Comparison of ENCODE assay signal across 18 cellular contexts in the genomic region with DNA sequence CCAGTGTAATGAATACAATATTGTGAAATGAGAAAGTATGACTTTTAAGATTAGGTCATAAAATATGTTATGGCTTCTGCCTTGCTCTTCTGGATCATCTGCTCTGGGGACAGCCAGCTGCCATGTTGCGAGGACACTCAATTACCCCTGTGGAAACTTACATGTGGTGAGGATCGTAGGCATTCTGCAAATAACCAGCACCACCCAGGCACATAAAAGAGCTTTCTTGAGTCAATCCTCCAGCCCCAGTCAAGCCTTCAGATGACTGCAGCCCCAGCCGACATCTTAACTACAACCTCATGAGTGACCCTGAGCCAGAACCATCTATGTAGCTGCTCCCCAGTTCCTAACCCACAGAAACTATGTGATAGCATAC. TPM values are rescaled to one million over a fixed set of nuclear protein-coding genes. Genes with fewer than 3 reads are reported as not detected.
DNase-seq lines count a peak whose midpoint lies in the region; ATAC-seq and TF ChIP-seq lines count a peak whose summit lies in the region.
"Had no signal": no experiment of that assay in that cellular context is flagged by ENCODE, and none has a peak within 500 bp of the region (broad histone marks: within the 10 kb centered on the region; RNA-seq: fewer than 3 reads in every experiment).

No MANE protein-coding gene starts in this region.

- CTCF ChIA-PET in MCF 10A (lab: Yijun Ruan, JAX): interaction anchor here (0.9 to 6.2 kb wide), 4 partner anchors 18 to 41 kb away, joined by 3 to 45 read pairs (median 7); no protein-coding TSS in a partner anchor
- CTCF ChIA-PET in mammary epithelial cell (lab: Charles Lee; ENCODE audit: low non-redundant PET): no interaction called here
- CTCF ChIA-PET in Calu3 (lab: Charles Lee): no interaction called here

- 97% methylated on average over 3 of the region's 3 CpGs for WGBS in mammary epithelial cell (ENCODE audit: low coverage, missing lambda C conversion rate)
- WGBS in spleen, 5 donors: 94 to 100% (median 95%) methylated on average over 3 of the region's 3 CpGs

- H3K9me3 ChIP-seq in mammary epithelial cell (replicated peaks; ENCODE audit: insufficient read depth, low read length) (no peaks in the 10 kb centered on the region), RWPE2 (ENCODE audit: severe bottlenecking) (peaks cover 2% of the 10 kb centered on the region), spleen (no peaks in the 10 kb centered on the region)
- H3K9me3 ChIP-seq: SJSA1 had no signal

- H3K36me3 Mint-ChIP-seq in MCF 10A (ENCODE audit: insufficient read depth, unreplicated experiment) (peaks cover 9% of the 10 kb centered on the region), Calu3 (ENCODE audit: insufficient read depth, unreplicated experiment) (peaks cover 67% of the 10 kb centered on the region)

- H2AFZ ChIP-seq in mammary epithelial cell (ENCODE audit: low read depth, low read length): no peak overlapping the region

- H3K27ac Mint-ChIP-seq in MCF 10A (ENCODE audit: low read depth, unreplicated experiment) (peak overlapping the region; percentile 78), Calu3 (ENCODE audit: unreplicated experiment) (peak overlapping the region; percentile 98)
- H3K27ac Mint-ChIP-seq: HFFc6 had no signal

- no peak for TF ChIP-seq POLR2A in spleen (IDR thresholded peaks at IDR 0.05)

- H3K4me3 Mint-ChIP-seq in MCF 10A (ENCODE audit: unreplicated experiment): no peak overlapping the region
- no peak overlapping the region for H3K4me3 Mint-ChIP-seq in Calu3 (ENCODE audit: low read depth, unreplicated experiment)
- H3K4me3 Mint-ChIP-seq: HFFc6 had no signal

- H3K27me3 Mint-ChIP-seq in MCF 10A (ENCODE audit: insufficient read depth, unreplicated experiment): no peaks in the 10 kb centered on the region
- H3K27me3 Mint-ChIP-seq in Calu3 (ENCODE audit: unreplicated experiment): no peaks in the 10 kb centered on the region

- no peaks in the 10 kb centered on the region for H4K20me1 ChIP-seq in mammary epithelial cell (ENCODE audit: insufficient read depth, low read length)

- in situ Hi-C loops in mammary epithelial cell (cut with MboI; ENCODE audit: low sequenced_read_pairs in 2 of 2): no loop called here

- no peak overlapping the region for H3K4me2 ChIP-seq in mammary epithelial cell (ENCODE audit: insufficient read depth, low read depth, low read length)
- H3K4me2 ChIP-seq: KMS-11 had no signal

- TF ChIP-seq CTCF in MCF 10A (IDR thresholded peaks at IDR 0.05; ENCODE audit: unreplicated experiment): no peak
- no peak for TF ChIP-seq CTCF in mammary epithelial cell (conservative IDR thresholded peaks at IDR 0.05 in 1 of 2, IDR thresholded peaks at IDR 0.05 in 1 of 2; ENCODE audit: extremely low read depth in 1 of 2, insufficient read depth in 1 of 2, low read depth in 1 of 2, low read length in 2 of 2)
- TF ChIP-seq CTCF in Calu3 (IDR thresholded peaks at IDR 0.05; ENCODE audit: unreplicated experiment): no peak
- TF ChIP-seq CTCF in RWPE2 (IDR thresholded peaks at IDR 0.05; ENCODE audit: poor library complexity, severe bottlenecking): no peak
- TF ChIP-seq CTCF in spleen (IDR thresholded peaks at IDR 0.05 in 8 of 11, conservative IDR thresholded peaks at IDR 0.05 in 3 of 11): no peak

- H3K9ac ChIP-seq in mammary epithelial cell (ENCODE audit: insufficient read depth, low read length): no peak overlapping the region
- H3K9ac ChIP-seq: KMS-11 had no signal

- no peaks in the 10 kb centered on the region for H3K36me3 ChIP-seq in mammary epithelial cell (ENCODE audit: insufficient read depth, low read length)
- 0 out of 2 replicates have a peak, but pooled peaks cover 4% of the 10 kb centered on the region for H3K36me3 ChIP-seq in RWPE2 (ENCODE audit: low read depth)
- H3K36me3 ChIP-seq in spleen: peaks cover 0 to 3% (median 0%) of the 10 kb centered on the region in 6 donors

- H3K27me3 ChIP-seq in mammary epithelial cell (ENCODE audit: insufficient read depth, low read length) (no peaks in the 10 kb centered on the region), RWPE2 (ENCODE audit: insufficient read depth, poor library complexity, severe bottlenecking) (no peaks in the 10 kb centered on the region), spleen (replicated peaks in 1 of 7) (no peaks in the 10 kb centered on the region)
- H3K27me3 ChIP-seq: SJSA1 had no signal

- H3K4me1 ChIP-seq in mammary epithelial cell (ENCODE audit: insufficient read depth, low read length): peaks cover 31% of the 10 kb centered on the region
- H3K4me1 ChIP-seq in RWPE2 (ENCODE audit: insufficient read depth, poor library complexity, severe bottlenecking): peaks cover 30% of the 10 kb centered on the region
- H3K4me1 ChIP-seq in spleen: peaks cover 0 to 28% (median 11%) of the 10 kb centered on the region in 6 donors

- intact Hi-C loops in MCF 10A (cut with micrococcal nuclease): no loop called here
- intact Hi-C loops in mammary epithelial cell (cut with micrococcal nuclease): loop anchor here (2.0 to 5.0 kb wide), 2 partner anchors 21 to 59 kb away; a partner anchor contains a TSS
- intact Hi-C loops in Calu3 (cut with micrococcal nuclease; ENCODE audit: unreplicated experiment): no loop called here
- intact Hi-C loops in spleen (cut with DNase I; ENCODE audit: low total_unique reads): no loop called here

- dilution Hi-C loops in mammary epithelial cell (cut with HindIII; ENCODE audit: low sequenced_read_pairs): no loop called here

- DNase-seq in MCF 10A (ENCODE audit: unreplicated experiment) (no peak), mammary epithelial cell (no peak), Calu3 (no peak), RWPE2 (ENCODE audit: low spot score) (no peak), spleen (peak; percentile 21), dedifferentiated amniotic fluid mesenchymal stem cell (ENCODE audit: extremely low spot score) (no peak), putamen (ENCODE audit: low spot score) (no peak)
- DNase-seq: ACHN, DMS 273 treated with DMSO at 0.1 percent for 48 hours, HFFc6, NCI-H1417 treated with DMSO at 0.1 percent for 48 hours, NCI-H187 treated with DMSO at 0.1 percent for 48 hours, NCI-H2227 treated with DMSO at 0.1 percent for 48 hours, NCI-H524, NCI-H82 had no signal

- H3K27ac ChIP-seq in mammary epithelial cell (ENCODE audit: insufficient read depth, low read depth, low read length) (no peak overlapping the region), RWPE2 (ENCODE audit: poor library complexity, severe bottlenecking) (peak overlapping the region; percentile 96), spleen (no peak overlapping the region)
- H3K27ac ChIP-seq: C4-2B, KMS-11, SJSA1 had no signal

- H3K9me3 Mint-ChIP-seq in MCF 10A (ENCODE audit: unreplicated experiment) (no peaks in the 10 kb centered on the region), Calu3 (ENCODE audit: low read depth, unreplicated experiment) (no peaks in the 10 kb centered on the region)
- H3K9me3 Mint-ChIP-seq: HFFc6 had no signal

- H3K4me3 ChIP-seq in mammary epithelial cell (replicated peaks in 1 of 3; ENCODE audit: insufficient read depth in 1 of 3, low read depth in 2 of 3, low read length in 3 of 3) (no peak overlapping the region), RWPE2 (ENCODE audit: severe bottlenecking) (no peak overlapping the region), spleen (no peak overlapping the region)
- H3K4me3 ChIP-seq: SJSA1 had no signal

- H3K79me2 ChIP-seq in mammary epithelial cell (ENCODE audit: insufficient read depth, low read length): peaks cover 5% of the 10 kb centered on the region

- no TSS peak for BruUV-seq in MCF 10A (replicated peaks; lab: Mats Ljungman, UMichigan)
- BruUV-seq in mammary epithelial cell (replicated peaks; lab: Mats Ljungman, UMichigan): no TSS peak
- BruUV-seq in Calu3 (replicated peaks; lab: Mats Ljungman, UMichigan): no TSS peak

- peaks cover 26% of the 10 kb centered on the region for H3K4me1 Mint-ChIP-seq in MCF 10A (ENCODE audit: insufficient read depth, unreplicated experiment)
- H3K4me1 Mint-ChIP-seq in Calu3 (ENCODE audit: low read depth, unreplicated experiment): peaks cover 25% of the 10 kb centered on the region

- no peak for ATAC-seq in RWPE2 (ENCODE audit: low read depth)

- POLR2A ChIA-PET in MCF 10A (lab: Yijun Ruan, JAX): interaction anchor here (1.3 to 13.1 kb wide), 5 partner anchors 10 to 39 kb away, joined by 3 to 198 read pairs (median 16); a partner anchor contains a TSS

RNA-seq across cellular contexts. Expression of a gene that starts 4.5 kb away (rescaled TPM):
- 353 and 488 TPM in 2 replicates for total RNA-seq in MCF 10A (2022)
- total RNA-seq in mammary epithelial cell: 100 to 1,000 TPM; 106 to 235 TPM
- 68.3 TPM for polyA plus RNA-seq in mammary epithelial cell
- 119 TPM for polyA minus RNA-seq in mammary epithelial cell
- total RNA-seq in Calu3 (2022): 142 and 144 TPM in 2 replicates
- total RNA-seq in spleen: 100 to 1,000 TPM in 4 of 7 donors, 10 to 100 TPM in 3; 90.2 to 124 (median 105) TPM
- 100 to 1,000 TPM in 1 of 3 donors, 10 to 100 TPM in 2; 78.6 to 152 (median 98.9) TPM for polyA plus RNA-seq in spleen

RNA-seq across cellular contexts. Expression of a gene that starts 23.0 kb away (rescaled TPM):
- total RNA-seq in MCF 10A (2022): 477 and 598 TPM in 2 replicates
- 100 to 1,000 TPM; 238 to 248 TPM for total RNA-seq in mammary epithelial cell
- polyA plus RNA-seq in mammary epithelial cell: 117 TPM
- polyA minus RNA-seq in mammary epithelial cell: 43.1 TPM
- total RNA-seq in Calu3 (2022): 47.2 and 53.0 TPM in 2 replicates
- 10 to 100 TPM in 4 of 7 donors, 1 to 10 TPM in 3; 8.3 to 25.7 (median 12.0) TPM for total RNA-seq in spleen
- polyA plus RNA-seq in spleen: 10 to 100 TPM in 2 of 3 donors, 1 to 10 TPM in 1; 5.7 to 11.7 (median 11.6) TPM

RNA-seq across cellular contexts. Expression of a gene that starts 56.7 kb away (rescaled TPM):
- 8.2 and 8.4 TPM in 2 replicates for total RNA-seq in MCF 10A (2022)
- total RNA-seq in mammary epithelial cell: 10 to 100 TPM; 16.9 to 48.3 TPM
- polyA plus RNA-seq in mammary epithelial cell: 26.7 TPM
- 13.6 TPM for polyA minus RNA-seq in mammary epithelial cell
- 0.42 and 0.51 TPM in 2 replicates for total RNA-seq in Calu3 (2022)
- total RNA-seq in spleen: 10 to 100 TPM; 10.9 to 26.3 (median 18.2) TPM
- 10 to 100 TPM; 10.5 to 13.4 (median 12.8) TPM for polyA plus RNA-seq in spleen

RNA-seq across cellular contexts. Expression of a gene that starts 58.8 kb away (rescaled TPM):
- total RNA-seq in MCF 10A (2022) (32.5 and 36.0 TPM in 2 replicates), mammary epithelial cell (10 to 100 TPM; 36.5 to 43.2 TPM), Calu3 (2022) (15.0 and 18.7 TPM in 2 replicates), spleen (10 to 100 TPM; 30.6 to 41.0 (median 34.8) TPM)
- polyA plus RNA-seq in mammary epithelial cell (31.9 TPM), spleen (10 to 100 TPM in 2 of 3 donors, 1 to 10 TPM in 1; 9.2 to 15.1 (median 10.3) TPM)
- 36.3 TPM for polyA minus RNA-seq in mammary epithelial cell
